ENCODE assay signal across 8 cellular contexts in genomic region chr9:112041536-112042243, GRCh38.
DNase-seq lines count a peak whose midpoint lies in the region; ATAC-seq, FAIRE-seq and TF ChIP-seq lines count a peak whose summit lies in the region.

No MANE protein-coding gene starts in this region.

- H2AFZ ChIP-seq in HepG2 (ENCODE audit: low read length), result no peak overlapping the region

- H3K9me3 ChIP-seq in colonic mucosa (no peaks in the 10 kb centered on the region), HepG2 (ENCODE audit: low read length) (no peaks in the 10 kb centered on the region)

- in situ Hi-C loops in ACHN (cut with HindIII; ENCODE audit: low pct_ligation_motif_present, low pct_unique_long_range_greater_than_20kb, low sequenced_read_pairs), result no loop called here
- in situ Hi-C loops in HepG2 (cut with HindIII; ENCODE audit: extremely low pct_ligation_motif_present, low pct_unique_long_range_greater_than_20kb), result no loop called here

- no peak overlapping the region for H3K4me2 ChIP-seq in HepG2 (ENCODE audit: low read depth, low read length)

- TF ChIP-seq CTCF in colonic mucosa (IDR thresholded peaks at IDR 0.05) (no peak), HepG2 (CRISPR knock-in tag; IDR thresholded peaks at IDR 0.05) (no peak)

- no peaks in the 10 kb centered on the region for H3K27me3 ChIP-seq in colonic mucosa
- H3K27me3 ChIP-seq in HepG2 (ENCODE audit: control insufficient read depth in 1 of 2, insufficient read depth in 2 of 2, low read length in 2 of 2), result no peaks in the 10 kb centered on the region

- CTCF ChIA-PET in HepG2 (lab: Yijun Ruan, JAX; ENCODE audit: low intra/inter-chr PET ratio, low total read pairs), result no interaction called here

- intact Hi-C loops in colonic mucosa (cut with DNase I) (no loop called here), HepG2 (cut with micrococcal nuclease; ENCODE audit: unreplicated experiment) (no loop called here)

- FAIRE-seq in HTR-8/SVneo (lab: Jason Lieb, UNC), result peak; percentile 96
- no peak for FAIRE-seq in HepG2 (lab: Jason Lieb, UNC)

- WGBS in HepG2 (ENCODE audit: low lambda C conversion rate), result 98% methylated on average over 7 of the region's 8 CpGs

- no peaks in the 10 kb centered on the region for H4K20me1 ChIP-seq in HepG2 (ENCODE audit: insufficient read depth, low read length)

- TF ChIP-seq POLR2A in HepG2 (IDR thresholded peaks at IDR 0.05; ENCODE audit: insufficient read depth in 1 of 2, low read depth in 2 of 2, low read length in 2 of 2), result no peak

- BruUV-seq in HepG2 (replicated peaks; lab: Mats Ljungman, UMichigan), result no TSS peak

- no peaks in the 10 kb centered on the region for H3K36me3 ChIP-seq in colonic mucosa
- H3K36me3 ChIP-seq in HepG2 (replicated peaks in 1 of 2; ENCODE audit: control insufficient read depth in 1 of 2, insufficient read depth in 2 of 2, low read length in 2 of 2), result peaks cover 4 to 25% of the 10 kb centered on the region in 2 experiments; a peak in 4 of 5 replicates

- no peaks in the 10 kb centered on the region for H3K79me2 ChIP-seq in HepG2 (ENCODE audit: insufficient read depth, low read length)

- POLR2A ChIA-PET in HepG2 (lab: Yijun Ruan, JAX), result no interaction called here

- no peaks in the 10 kb centered on the region for H3K4me1 ChIP-seq in colonic mucosa
- no peaks in the 10 kb centered on the region for H3K4me1 ChIP-seq in HepG2 (ENCODE audit: insufficient read depth, low read length)

- no peak for TF ChIP-seq RAD21 in HepG2 (CRISPR knock-in tag; IDR thresholded peaks at IDR 0.05)

- H3K9ac ChIP-seq in colonic mucosa (ENCODE audit: low read depth in 2 of 2, low read length in 2 of 2), result no peak overlapping the region
- no peak overlapping the region for H3K9ac ChIP-seq in HepG2 (ENCODE audit: insufficient read depth, low read depth, low read length)

- no peak overlapping the region for H3K4me3 ChIP-seq in colonic mucosa
- H3K4me3 ChIP-seq in HepG2 (replicated peaks in 1 of 3; ENCODE audit: insufficient read depth in 1 of 3, low read depth in 2 of 3, low read length in 3 of 3), result no peak overlapping the region

- DNase-seq in ACHN, result peak; percentile 99
- DNase-seq in HTR-8/SVneo (ENCODE audit: insufficient read length, low spot score), result peak; percentile 87
- peak; percentile 17 for DNase-seq in colonic mucosa
- peak; percentile 21 for DNase-seq in HepG2 (ENCODE audit: low spot score)
- DNase-seq in NCI-H1930 (lab: John Stamatoyannopoulos, UW), result no peak
- no peak for DNase-seq in DMS79 treated with DMSO at 0.1 percent for 48 hours (lab: John Stamatoyannopoulos, UW)
- no peak for DNase-seq in effector CD4-positive, alpha-beta T cell

- H3K27ac ChIP-seq in colonic mucosa (no peak overlapping the region), HepG2 (ENCODE audit: extremely low read length, insufficient read depth, low read length) (no peak overlapping the region)

- TF ChIP-seq EP300 in HepG2 (IDR thresholded peaks at IDR 0.05; ENCODE audit: low read depth in 2 of 2, low read length in 2 of 2), result no peak
- TF ChIP-seq EP300 in HepG2 (CRISPR knock-in tag; IDR thresholded peaks at IDR 0.05; ENCODE audit: borderline replicate concordance), result no peak

- ATAC-seq in HepG2 (no peak), GM21723 (IDR thresholded peaks at IDR 0.05; ENCODE audit: unreplicated experiment) (no peak)

TF ChIP-seq in HepG2, 621 proteins besides CTCF, POLR2A, EP300 and RAD21:
- no peak for TF ChIP-seq MTERF4 (CRISPR knock-in tag; IDR thresholded peaks at IDR 0.05)
- no peak for TF ChIP-seq HES4 (CRISPR knock-in tag; IDR thresholded peaks at IDR 0.05; ENCODE audit: borderline replicate concordance)
- no peak for TF ChIP-seq ZNF253 (CRISPR knock-in tag; IDR thresholded peaks at IDR 0.05; ENCODE audit: borderline replicate concordance)
- TF ChIP-seq ELF1 (CRISPR knock-in tag; IDR thresholded peaks at IDR 0.05), result no peak
- TF ChIP-seq ZBTB33 (CRISPR knock-in tag; IDR thresholded peaks at IDR 0.05), result peak; percentile 34; the same call in 1 of the 2 replicates
- TF ChIP-seq ERF (CRISPR knock-in tag; IDR thresholded peaks at IDR 0.05), result no peak

Comparison
In these comparisons a context has a peak if more than half of its experiments do, and no peak if none do; other contexts are left out.
1. DNase-seq: peak in ACHN (single experiment), HTR-8/SVneo (single experiment), colonic mucosa (single experiment) and HepG2 (single experiment); none in NCI-H1930 (0 of 2), DMS79 treated with DMSO at 0.1 percent for 48 hours (single experiment) and effector CD4-positive, alpha-beta T cell (single experiment).